Comparison of ENCODE assay signal across 1 cellular context in the genomic region with DNA sequence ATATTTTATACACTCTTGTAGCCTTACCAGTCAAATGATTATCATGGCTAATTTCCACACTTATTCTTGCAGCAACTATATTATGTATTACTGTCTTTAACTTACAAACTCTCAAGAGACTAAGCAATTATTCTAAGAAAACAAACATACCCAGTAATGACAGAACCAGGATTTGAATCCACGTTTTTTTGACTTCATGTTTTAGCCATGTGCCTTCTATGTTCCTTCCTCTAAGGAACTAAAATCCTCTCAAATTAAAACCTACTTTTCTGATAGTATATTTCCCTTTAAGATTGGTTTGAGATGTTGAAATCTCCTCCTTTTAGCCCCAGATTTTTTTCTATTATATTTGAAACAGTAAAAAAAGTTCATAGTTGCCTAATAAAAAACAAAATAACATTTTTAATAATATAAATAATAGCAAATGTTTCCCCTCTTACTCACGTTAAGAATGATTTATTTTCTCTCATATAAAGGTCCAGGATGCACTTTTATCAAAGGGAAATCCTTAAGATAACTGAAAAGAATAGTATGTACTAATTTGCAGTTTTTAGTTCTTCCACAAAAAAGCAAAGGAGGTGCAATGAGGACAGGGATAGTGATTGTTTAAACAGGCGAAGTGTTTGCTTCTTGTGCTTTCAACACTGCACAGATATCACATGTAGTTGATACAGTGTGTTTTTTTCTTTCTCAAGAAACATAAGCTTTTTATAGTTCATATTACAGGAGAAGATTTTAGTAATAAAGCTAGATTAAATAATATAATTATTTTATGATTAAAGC.
TF ChIP-seq lines count a peak whose summit lies in the region.

No MANE protein-coding gene starts in this region.

TF ChIP-seq in HepG2, 621 proteins besides CTCF, POLR2A, EP300 and RAD21:
- TF ChIP-seq TBL1XR1 (IDR thresholded peaks at IDR 0.05; ENCODE audit: borderline replicate concordance, low read length, partially characterized antibody) (no peak), AGO2 (optimal IDR thresholded peaks at IDR 0.05; ENCODE audit: low read depth, low read length) (no peak), ZNF451 (CRISPR knock-in tag; IDR thresholded peaks at IDR 0.05) (no peak), ZNF879 (CRISPR knock-in tag; IDR thresholded peaks at IDR 0.05) (no peak), ZNF496 (CRISPR knock-in tag; IDR thresholded peaks at IDR 0.05; ENCODE audit: insufficient replicate concordance) (no peak), YY1 (IDR thresholded peaks at IDR 0.05; ENCODE audit: insufficient read depth, insufficient replicate concordance, low read depth, low read length) (no peak), TARDBP (CRISPR knock-in tag; IDR thresholded peaks at IDR 0.05) (no peak), ZBTB38 (CRISPR knock-in tag; IDR thresholded peaks at IDR 0.05) (no peak), ZNF660 (CRISPR knock-in tag; IDR thresholded peaks at IDR 0.05; ENCODE audit: borderline replicate concordance, low read depth) (no peak), ZMYM3 (CRISPR knock-in tag; IDR thresholded peaks at IDR 0.05) (no peak), KDM5B (CRISPR knock-in tag; IDR thresholded peaks at IDR 0.05; ENCODE audit: borderline replicate concordance) (no peak), DMAP1 (CRISPR knock-in tag; IDR thresholded peaks at IDR 0.05) (no peak), ZNF577 (CRISPR knock-in tag; IDR thresholded peaks at IDR 0.05; ENCODE audit: borderline replicate concordance, low read depth) (no peak)
- TF ChIP-seq, protein P1, sequence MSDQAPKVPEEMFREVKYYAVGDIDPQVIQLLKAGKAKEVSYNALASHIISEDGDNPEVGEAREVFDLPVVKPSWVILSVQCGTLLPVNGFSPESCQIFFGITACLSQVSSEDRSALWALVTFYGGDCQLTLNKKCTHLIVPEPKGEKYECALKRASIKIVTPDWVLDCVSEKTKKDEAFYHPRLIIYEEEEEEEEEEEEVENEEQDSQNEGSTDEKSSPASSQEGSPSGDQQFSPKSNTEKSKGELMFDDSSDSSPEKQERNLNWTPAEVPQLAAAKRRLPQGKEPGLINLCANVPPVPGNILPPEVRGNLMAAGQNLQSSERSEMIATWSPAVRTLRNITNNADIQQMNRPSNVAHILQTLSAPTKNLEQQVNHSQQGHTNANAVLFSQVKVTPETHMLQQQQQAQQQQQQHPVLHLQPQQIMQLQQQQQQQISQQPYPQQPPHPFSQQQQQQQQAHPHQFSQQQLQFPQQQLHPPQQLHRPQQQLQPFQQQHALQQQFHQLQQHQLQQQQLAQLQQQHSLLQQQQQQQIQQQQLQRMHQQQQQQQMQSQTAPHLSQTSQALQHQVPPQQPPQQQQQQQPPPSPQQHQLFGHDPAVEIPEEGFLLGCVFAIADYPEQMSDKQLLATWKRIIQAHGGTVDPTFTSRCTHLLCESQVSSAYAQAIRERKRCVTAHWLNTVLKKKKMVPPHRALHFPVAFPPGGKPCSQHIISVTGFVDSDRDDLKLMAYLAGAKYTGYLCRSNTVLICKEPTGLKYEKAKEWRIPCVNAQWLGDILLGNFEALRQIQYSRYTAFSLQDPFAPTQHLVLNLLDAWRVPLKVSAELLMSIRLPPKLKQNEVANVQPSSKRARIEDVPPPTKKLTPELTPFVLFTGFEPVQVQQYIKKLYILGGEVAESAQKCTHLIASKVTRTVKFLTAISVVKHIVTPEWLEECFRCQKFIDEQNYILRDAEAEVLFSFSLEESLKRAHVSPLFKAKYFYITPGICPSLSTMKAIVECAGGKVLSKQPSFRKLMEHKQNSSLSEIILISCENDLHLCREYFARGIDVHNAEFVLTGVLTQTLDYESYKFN (CRISPR knock-in tag; conservative IDR thresholded peaks at IDR 0.05): no peak
- TF ChIP-seq, protein P2, sequence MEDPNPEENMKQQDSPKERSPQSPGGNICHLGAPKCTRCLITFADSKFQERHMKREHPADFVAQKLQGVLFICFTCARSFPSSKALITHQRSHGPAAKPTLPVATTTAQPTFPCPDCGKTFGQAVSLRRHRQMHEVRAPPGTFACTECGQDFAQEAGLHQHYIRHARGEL (CRISPR knock-in tag; IDR thresholded peaks at IDR 0.05): no peak
TF ChIP-seq in HepG2: peak in this region for 0.
